Comparison of ENCODE assay signal across 21 cellular contexts in the genomic region with DNA sequence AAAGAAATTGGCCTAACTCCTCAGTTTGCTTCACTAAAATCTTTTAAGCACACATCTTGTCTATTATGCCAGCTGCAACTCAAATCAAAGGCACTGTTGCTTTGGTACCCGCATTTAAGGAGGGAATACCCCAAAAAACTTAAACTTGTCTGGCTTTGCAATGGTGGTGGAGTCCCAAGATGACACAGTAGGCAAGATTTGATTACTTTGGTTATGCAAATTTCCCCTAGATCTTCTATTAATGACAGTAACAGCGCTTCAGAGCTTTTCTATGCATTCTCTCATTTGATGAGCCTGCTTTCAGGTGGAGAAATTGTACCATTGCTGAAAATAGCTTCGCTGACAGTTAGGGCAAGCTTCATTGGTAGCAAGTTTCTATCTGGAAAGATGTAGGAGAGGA. TPM values are rescaled to one million over a fixed set of nuclear protein-coding genes. Genes with fewer than 3 reads are reported as not detected.
DNase-seq lines count a peak whose midpoint lies in the region; ATAC-seq and TF ChIP-seq lines count a peak whose summit lies in the region.
"Had no signal": no experiment of that assay in that cellular context is flagged by ENCODE, and none has a peak within 500 bp of the region (broad histone marks: within the 10 kb centered on the region; RNA-seq: fewer than 3 reads in every experiment).

No MANE protein-coding gene starts in this region.

- no peaks in the 10 kb centered on the region for H4K20me1 ChIP-seq in SK-N-SH (ENCODE audit: insufficient read depth)
- H4K20me1 ChIP-seq: BLaER1 had no signal

- H2AFZ ChIP-seq in SK-N-SH (ENCODE audit: low read depth): peak overlapping the region; percentile 23
- H2AFZ ChIP-seq in parathyroid adenoma: no peak overlapping the region
- H2AFZ ChIP-seq: GM23338, PC-9 had no signal

- 90% methylated on average over 3 of the region's 3 CpGs for WGBS in SK-N-SH (ENCODE audit: low lambda C conversion rate)

- H3K4me1 ChIP-seq in SK-N-SH (ENCODE audit: control insufficient read depth in 1 of 2, insufficient read depth in 2 of 2, low read depth in 1 of 2, low read length in 1 of 2): peaks cover 5 to 10% of the 10 kb centered on the region in 2 experiments; a peak in 3 of 4 replicates
- H3K4me1 ChIP-seq in parathyroid adenoma: peaks cover 10% of the 10 kb centered on the region
- peaks cover 14 to 36% of the 10 kb centered on the region in 2 donors for H3K4me1 ChIP-seq in thoracic aorta (ENCODE audit: control insufficient read depth in 1 of 2, low read depth in 2 of 2)
- no peaks in the 10 kb centered on the region for H3K4me1 ChIP-seq in CD8-positive, alpha-beta memory T cell (ENCODE audit: insufficient read depth, low read length)
- H3K4me1 ChIP-seq: BLaER1 had no signal

- TF ChIP-seq CTCF in SK-N-SH (IDR thresholded peaks at IDR 0.05) (no peak), chondrocyte (IDR thresholded peaks at IDR 0.05) (no peak), parathyroid adenoma (IDR thresholded peaks at IDR 0.05) (no peak), thoracic aorta (IDR thresholded peaks at IDR 0.05) (no peak)

- no peak overlapping the region for H3K4me3 ChIP-seq in SK-N-SH (ENCODE audit: low read depth in 2 of 2, low read length in 1 of 2)
- no peak overlapping the region for H3K4me3 ChIP-seq in parathyroid adenoma (ENCODE audit: low read depth, low read length)
- H3K4me3 ChIP-seq in thoracic aorta: peak overlapping the region; percentile 50
- H3K4me3 ChIP-seq in CD8-positive, alpha-beta memory T cell (ENCODE audit: low read length): no peak overlapping the region
- H3K4me3 ChIP-seq: BLaER1, GM12878, GM23338, PC-9 had no signal

- no peak for ATAC-seq in SK-N-SH treated with all-trans-retinoic acid at 6 μM for 48 hours
- ATAC-seq in thoracic aorta (ENCODE audit: insufficient number of reproducible peaks, low FRiP score, low read depth): no peak
- no peak for ATAC-seq in HG02798 (IDR thresholded peaks at IDR 0.05; ENCODE audit: poor library complexity, unreplicated experiment)
- ATAC-seq: GM12878, GM23338, HepG2 had no signal

- H3K4me1 Mint-ChIP-seq in chondrocyte (ENCODE audit: low read depth): peaks cover 42% of the 10 kb centered on the region
- H3K4me1 Mint-ChIP-seq in CD8-positive, alpha-beta memory T cell: peaks cover 3 to 4% (median 3%) of the 10 kb centered on the region in 3 donors

- H3K36me3 Mint-ChIP-seq in chondrocyte (ENCODE audit: low read depth): peaks cover 3% of the 10 kb centered on the region
- H3K36me3 Mint-ChIP-seq in CD8-positive, alpha-beta memory T cell: peaks cover 11 to 19% (median 12%) of the 10 kb centered on the region in 3 donors

- H3K27ac ChIP-seq in SK-N-SH (ENCODE audit: low read depth in 2 of 2, low read length in 1 of 2) (peak overlapping the region; percentile 50 to 61; a peak in 2 of 4 replicates), parathyroid adenoma (no peak overlapping the region), thoracic aorta (no peak overlapping the region)
- H3K27ac ChIP-seq in CD8-positive, alpha-beta memory T cell (ENCODE audit: low read depth, low read length): no peak overlapping the region
- H3K27ac ChIP-seq: 22Rv1, BLaER1, KMS-11, PC-9 had no signal

- no peaks in the 10 kb centered on the region for H3K9me3 ChIP-seq in SK-N-SH
- no peaks in the 10 kb centered on the region for H3K9me3 ChIP-seq in parathyroid adenoma (ENCODE audit: control insufficient read depth, low read length)
- H3K9me3 ChIP-seq in thoracic aorta: no peaks in the 10 kb centered on the region
- no peaks in the 10 kb centered on the region for H3K9me3 ChIP-seq in CD8-positive, alpha-beta memory T cell (ENCODE audit: low read length)
- H3K9me3 ChIP-seq: BLaER1 had no signal

- H3K9ac ChIP-seq in SK-N-SH (no peak overlapping the region), parathyroid adenoma (no peak overlapping the region)
- H3K9ac ChIP-seq: BLaER1, KMS-11 had no signal

- H3K79me2 ChIP-seq in SK-N-SH (ENCODE audit: insufficient read depth) (no peaks in the 10 kb centered on the region), parathyroid adenoma (peaks cover 3% of the 10 kb centered on the region)

- no peaks in the 10 kb centered on the region for H3F3A ChIP-seq in SK-N-SH (replicated peaks; ENCODE audit: insufficient read depth)

- H3K4me3 Mint-ChIP-seq in chondrocyte (ENCODE audit: unreplicated experiment): no peak overlapping the region
- no peak overlapping the region for H3K4me3 Mint-ChIP-seq in CD8-positive, alpha-beta memory T cell
- H3K4me3 Mint-ChIP-seq: GM23338 had no signal

- DNase-seq in SK-N-SH (no peak), chondrocyte (ENCODE audit: low spot score) (no peak), thoracic aorta (ENCODE audit: low spot score) (no peak), COR-L47 (lab: John Stamatoyannopoulos, UW) (no peak)
- no peak for DNase-seq in CD8-positive, alpha-beta memory T cell
- DNase-seq: DMS 273 treated with DMSO at 0.1 percent for 48 hours, GDM1, NCI-H1048, NCI-H1436 treated with DMSO at 0.1 percent for 48 hours, NCI-H2029 treated with DMSO at 0.1 percent for 48 hours, NCI-H2171 treated with DMSO at 0.1 percent for 48 hours, PC-9 had no signal

- H3K9me3 Mint-ChIP-seq in chondrocyte (ENCODE audit: low read depth): peaks cover 5% of the 10 kb centered on the region
- peaks cover 0 to 8% (median 0%) of the 10 kb centered on the region in 5 donors for H3K9me3 Mint-ChIP-seq in CD8-positive, alpha-beta memory T cell
- H3K9me3 Mint-ChIP-seq: GM23338 had no signal

- H3K27me3 ChIP-seq in SK-N-SH (ENCODE audit: insufficient read depth) (no peaks in the 10 kb centered on the region), parathyroid adenoma (ENCODE audit: control insufficient read depth, insufficient read depth, low read length) (no peaks in the 10 kb centered on the region), thoracic aorta (replicated peaks; ENCODE audit: insufficient read depth) (no peaks in the 10 kb centered on the region)
- no peaks in the 10 kb centered on the region for H3K27me3 ChIP-seq in CD8-positive, alpha-beta memory T cell (ENCODE audit: insufficient read depth, low read length, poor library complexity, severe bottlenecking)
- H3K27me3 ChIP-seq: BLaER1 had no signal

- POLR2A ChIA-PET in SK-N-SH (lab: Yijun Ruan, JAX): no interaction called here
- POLR2A ChIA-PET in CD8-positive, alpha-beta memory T cell (lab: Charles Lee): no interaction called here

- CTCF ChIA-PET in SK-N-SH (lab: Yijun Ruan, JAX): no interaction called here
- CTCF ChIA-PET in CD8-positive, alpha-beta memory T cell (lab: Charles Lee): interaction anchor here (2.0 kb wide), 1 partner anchor 9 kb away, joined by 4 read pairs; no protein-coding TSS in a partner anchor

- no peaks in the 10 kb centered on the region for H3K9me2 ChIP-seq in SK-N-SH

- TF ChIP-seq RAD21 in SK-N-SH (IDR thresholded peaks at IDR 0.05; ENCODE audit: low read length): no peak

- TF ChIP-seq EP300 in SK-N-SH (IDR thresholded peaks at IDR 0.05; ENCODE audit: borderline replicate concordance in 1 of 2, low read depth in 1 of 2, low read length in 1 of 2): no peak

- H3K36me3 ChIP-seq in SK-N-SH (replicated peaks in 1 of 2; ENCODE audit: control insufficient read depth in 1 of 2, insufficient read depth in 2 of 2, low read length in 1 of 2) (no peaks in the 10 kb centered on the region), parathyroid adenoma (ENCODE audit: control insufficient read depth, insufficient read depth, low read length) (no peaks in the 10 kb centered on the region), thoracic aorta (no peaks in the 10 kb centered on the region)
- no peaks in the 10 kb centered on the region for H3K36me3 ChIP-seq in CD8-positive, alpha-beta memory T cell (ENCODE audit: insufficient read depth, low read length)

- H3K27me3 Mint-ChIP-seq in chondrocyte (ENCODE audit: low read depth): no peaks in the 10 kb centered on the region
- H3K27me3 Mint-ChIP-seq in CD8-positive, alpha-beta memory T cell: no peaks in the 10 kb centered on the region

- H3K27ac Mint-ChIP-seq in chondrocyte (ENCODE audit: unreplicated experiment): peak overlapping the region; percentile 55
- no peak overlapping the region for H3K27ac Mint-ChIP-seq in CD8-positive, alpha-beta memory T cell
- H3K27ac Mint-ChIP-seq: GM23338 had no signal

- H3K4me2 ChIP-seq in SK-N-SH (0 out of 2 replicates have a peak overlapping the region, but pooled peaks have one; percentile 2), parathyroid adenoma (ENCODE audit: low read length) (peak overlapping the region; percentile 48)
- H3K4me2 ChIP-seq: BLaER1, GM23338, KMS-11, PC-9 had no signal

TF ChIP-seq in SK-N-SH, 30 proteins besides CTCF, POLR2A, EP300 and RAD21 (continues in another document):
- TF ChIP-seq, protein P1, sequence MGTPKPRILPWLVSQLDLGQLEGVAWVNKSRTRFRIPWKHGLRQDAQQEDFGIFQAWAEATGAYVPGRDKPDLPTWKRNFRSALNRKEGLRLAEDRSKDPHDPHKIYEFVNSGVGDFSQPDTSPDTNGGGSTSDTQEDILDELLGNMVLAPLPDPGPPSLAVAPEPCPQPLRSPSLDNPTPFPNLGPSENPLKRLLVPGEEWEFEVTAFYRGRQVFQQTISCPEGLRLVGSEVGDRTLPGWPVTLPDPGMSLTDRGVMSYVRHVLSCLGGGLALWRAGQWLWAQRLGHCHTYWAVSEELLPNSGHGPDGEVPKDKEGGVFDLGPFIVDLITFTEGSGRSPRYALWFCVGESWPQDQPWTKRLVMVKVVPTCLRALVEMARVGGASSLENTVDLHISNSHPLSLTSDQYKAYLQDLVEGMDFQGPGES (IDR thresholded peaks at IDR 0.05; ENCODE audit: low read depth, low read length): no peak
- TF ChIP-seq YY1 (IDR thresholded peaks at IDR 0.05; ENCODE audit: low read depth) (no peak), TEAD4 (IDR thresholded peaks at IDR 0.05; ENCODE audit: borderline replicate concordance, insufficient read depth) (no peak)

RNA-seq across cellular contexts. Expression of a gene that starts 27.2 kb away (rescaled TPM):
- 7.5 and 10.8 TPM in 2 replicates for polyA plus RNA-seq in SK-N-SH (2012; rRNA removed)
- polyA plus RNA-seq in SK-N-SH (2012; cell fraction: cytosol; rRNA removed): 8.0 and 9.2 TPM in 2 replicates
- 8.5 and 12.6 TPM in 2 replicates for polyA plus RNA-seq in SK-N-SH (2012; cell fraction: nucleus; rRNA removed)
- total RNA-seq in chondrocyte: 11.6 to 17.6 TPM (median 12.1 TPM) in 3 replicates
- 10 to 100 TPM; 33.8 to 82.5 TPM for total RNA-seq in thoracic aorta
- 10 to 100 TPM; 17.2 to 18.6 TPM for total RNA-seq in CD8-positive, alpha-beta memory T cell
- polyA plus RNA-seq in CD8-positive, alpha-beta memory T cell: 18.2 TPM

Comparison
In these comparisons a context has a peak if more than half of its experiments do, and no peak if none do; other contexts are left out.
1. H3K27ac ChIP-seq: peak in SK-N-SH (2 of 2); none in parathyroid adenoma (single experiment), thoracic aorta (0 of 2) and CD8-positive, alpha-beta memory T cell (single experiment).